ENCODE assay signal across 12 cellular contexts in the genomic region with DNA sequence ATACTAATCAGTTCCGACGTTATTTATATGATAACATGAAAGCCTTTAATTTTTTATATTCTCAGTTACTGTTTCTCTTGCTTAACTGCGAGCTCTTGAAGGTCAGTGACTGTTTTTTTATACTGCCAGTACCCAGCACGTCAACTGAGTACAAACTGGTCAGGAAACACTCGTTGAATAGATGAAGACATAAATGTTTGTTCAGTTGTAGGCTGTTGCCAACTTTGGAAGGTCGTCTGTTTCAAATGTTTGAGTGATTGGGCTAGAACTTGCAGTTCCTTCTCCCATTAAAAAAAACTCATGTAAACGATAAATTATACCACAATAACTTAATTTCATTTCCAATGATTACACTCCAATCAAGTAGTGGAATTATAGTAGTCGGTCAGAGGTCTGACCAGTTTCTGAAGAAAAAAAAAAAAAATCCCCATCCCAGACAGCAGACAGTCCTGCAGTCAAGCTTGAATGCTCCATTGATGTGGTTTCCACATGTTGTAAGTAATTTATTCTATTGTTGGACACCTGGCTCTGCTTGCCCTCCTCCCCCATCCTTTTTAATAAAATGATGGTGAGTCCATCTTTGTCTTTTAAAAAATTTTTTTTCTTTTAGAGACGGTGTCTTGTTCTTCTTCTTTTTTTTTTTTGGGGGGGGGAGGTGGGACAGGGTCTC.
DNase-seq lines count a peak whose midpoint lies in the region; ATAC-seq and TF ChIP-seq lines count a peak whose summit lies in the region.
"Had no signal": no experiment of that assay in that cellular context is flagged by ENCODE, and none has a peak within 500 bp of the region (broad histone marks: within the 10 kb centered on the region; RNA-seq: fewer than 3 reads in every experiment).

No MANE protein-coding gene starts in this region.

- DNase-seq in DMS53 (lab: John Stamatoyannopoulos, UW): peak; percentile 64
- DNase-seq in NCI-H510A treated with DMSO at 0.1 percent for 48 hours (lab: John Stamatoyannopoulos, UW): peak; percentile 75
- peak; percentile 58 for DNase-seq in epithelial cell of proximal tubule (ENCODE audit: low read depth)
- DNase-seq in lung microvascular endothelial cell (ENCODE audit: low read depth in 2 of 2): peak; percentile 88 to 91
- DNase-seq in activated CD8-positive, alpha-beta memory T cell treated with anti-CD3 and anti-CD28 coated beads for 24 hours: no peak
- no peak for DNase-seq in activated CD4-positive, alpha-beta T cell treated with anti-CD3 and anti-CD28 coated beads, Interleukin-2, amount 10 ng/mL, durations not matched to agents 7 days and 5 days
- no peak for DNase-seq in NOMO-1 treated with DMSO at 0.1 percent for 48 hours (lab: John Stamatoyannopoulos, UW; ENCODE audit: unreplicated experiment)
- DNase-seq: effector CD8-positive, alpha-beta T cell; GM23248; SK-N-SH; stimulated activated CD4-positive, alpha-beta T cell treated with anti-CD3 and anti-CD28 coated beads, Interleukin-1b, Interleukin-23, amount 100 ng/mL, for 48 hours had no signal

- H3K27me3 Mint-ChIP-seq in activated CD4-positive, alpha-beta T cell treated with anti-CD3 and anti-CD28 coated beads, Interleukin-2, amount 10 ng/mL, durations not matched to agents 7 days and 5 days: peaks cover 3% of the 10 kb centered on the region

- peaks cover 5% of the 10 kb centered on the region for H3K4me1 Mint-ChIP-seq in activated CD4-positive, alpha-beta T cell treated with anti-CD3 and anti-CD28 coated beads, Interleukin-2, amount 10 ng/mL, durations not matched to agents 7 days and 5 days

- no peaks in the 10 kb centered on the region for H3K36me3 Mint-ChIP-seq in activated CD4-positive, alpha-beta T cell treated with anti-CD3 and anti-CD28 coated beads, Interleukin-2, amount 10 ng/mL, durations not matched to agents 7 days and 5 days (ENCODE audit: low read depth)

- no peak overlapping the region for H3K27ac Mint-ChIP-seq in activated CD4-positive, alpha-beta T cell treated with anti-CD3 and anti-CD28 coated beads, Interleukin-2, amount 10 ng/mL, durations not matched to agents 7 days and 5 days

- H3K4me3 Mint-ChIP-seq in activated CD4-positive, alpha-beta T cell treated with anti-CD3 and anti-CD28 coated beads, Interleukin-2, amount 10 ng/mL, durations not matched to agents 7 days and 5 days: no peak overlapping the region

- no peak overlapping the region for H3K4me3 ChIP-seq in epithelial cell of proximal tubule (ENCODE audit: low read depth, low read length)
- H3K4me3 ChIP-seq: GM23248 had no signal

- POLR2A ChIA-PET in activated CD4-positive, alpha-beta T cell treated with anti-CD3 and anti-CD28 coated beads, Interleukin-2, amount 10 ng/mL, durations not matched to agents 7 days and 5 days (lab: Charles Lee): no interaction called here

- H3K9me3 Mint-ChIP-seq in activated CD4-positive, alpha-beta T cell treated with anti-CD3 and anti-CD28 coated beads, Interleukin-2, amount 10 ng/mL, durations not matched to agents 7 days and 5 days: no peaks in the 10 kb centered on the region

- CTCF ChIA-PET in activated CD4-positive, alpha-beta T cell treated with anti-CD3 and anti-CD28 coated beads, Interleukin-2, amount 10 ng/mL, durations not matched to agents 7 days and 5 days (lab: Charles Lee): no interaction called here

- ATAC-seq in GM21576 (IDR thresholded peaks at IDR 0.05; ENCODE audit: unreplicated experiment): no peak

- TF ChIP-seq CTCF in epithelial cell of proximal tubule (conservative IDR thresholded peaks at IDR 0.05; ENCODE audit: low read depth, low read length): no peak

Comparison
In these comparisons a context has a peak if more than half of its experiments do, and no peak if none do; other contexts are left out.
1. DNase-seq: peak in DMS53 (single experiment), NCI-H510A treated with DMSO at 0.1 percent for 48 hours (single experiment), epithelial cell of proximal tubule (single experiment) and lung microvascular endothelial cell (2 of 2); none in activated CD8-positive, alpha-beta memory T cell treated with anti-CD3 and anti-CD28 coated beads for 24 hours (single experiment), activated CD4-positive, alpha-beta T cell treated with anti-CD3 and anti-CD28 coated beads, Interleukin-2, amount 10 ng/mL, durations not matched to agents 7 days and 5 days (single experiment) and NOMO-1 treated with DMSO at 0.1 percent for 48 hours (single experiment).